ENCODE assay signal across 14 cellular contexts in genomic region chr1:156524481-156524869, GRCh38. TPM values are rescaled to one million over a fixed set of nuclear protein-coding genes. Genes with fewer than 3 reads are reported as not detected.
A peak's percentile ranks its signal among the peaks of the same experiment; 100 is the strongest.
DNase-seq lines count a peak whose midpoint lies in the region; ATAC-seq lines count a peak whose summit lies in the region.
"Had no signal": no experiment of that assay in that cellular context is flagged by ENCODE, and none has a peak within 500 bp of the region (broad histone marks: within the 10 kb centered on the region; RNA-seq: fewer than 3 reads in every experiment).

No MANE protein-coding gene starts in this region.

- peak overlapping the region in 6 of 7 donors; percentile 47 to 86 (median 65) for H3K4me3 Mint-ChIP-seq in CD8-positive, alpha-beta memory T cell
- H3K4me3 Mint-ChIP-seq in immature natural killer cell, result peak overlapping the region; percentile 26 to 73 (median 64)

- H3K27me3 Mint-ChIP-seq in CD8-positive, alpha-beta memory T cell, result peaks cover 0 to 1% of the 10 kb centered on the region in 2 donors
- peaks cover 0 to 4% (median 3%) of the 10 kb centered on the region in 3 donors for H3K27me3 Mint-ChIP-seq in immature natural killer cell (ENCODE audit: low read depth in 3 of 3)

- H3K4me3 ChIP-seq in CD8-positive, alpha-beta memory T cell (ENCODE audit: low read length), result peak overlapping the region; percentile 27
- H3K4me3 ChIP-seq: esophagus squamous epithelium, lower lobe of right lung, stomach had no signal

- H3K9me3 ChIP-seq in CD8-positive, alpha-beta memory T cell (ENCODE audit: low read length), result no peaks in the 10 kb centered on the region
- H3K9me3 ChIP-seq: esophagus squamous epithelium, lower lobe of right lung, stomach had no signal

- no peaks in the 10 kb centered on the region for H3K36me3 Mint-ChIP-seq in CD8-positive, alpha-beta memory T cell
- no peaks in the 10 kb centered on the region for H3K36me3 Mint-ChIP-seq in immature natural killer cell

- no peaks in the 10 kb centered on the region for H3K36me3 ChIP-seq in CD8-positive, alpha-beta memory T cell (ENCODE audit: insufficient read depth, low read length)
- H3K36me3 ChIP-seq: esophagus squamous epithelium, lower lobe of right lung had no signal

- peaks cover 32 to 45% (median 33%) of the 10 kb centered on the region in 3 donors for H3K4me1 Mint-ChIP-seq in CD8-positive, alpha-beta memory T cell
- peaks cover 24 to 33% of the 10 kb centered on the region in 2 donors for H3K4me1 Mint-ChIP-seq in immature natural killer cell

- peak overlapping the region; percentile 32 to 93 (median 84) for H3K27ac Mint-ChIP-seq in CD8-positive, alpha-beta memory T cell
- peak overlapping the region; percentile 71 to 95 (median 88) for H3K27ac Mint-ChIP-seq in immature natural killer cell

- H3K27ac ChIP-seq in CD8-positive, alpha-beta memory T cell (ENCODE audit: low read depth, low read length), result peak overlapping the region; percentile 49
- H3K27ac ChIP-seq: lower lobe of right lung had no signal

- DNase-seq in CD8-positive, alpha-beta memory T cell, result peak in 3 of 5 donors; percentile 39 to 52 (median 44)
- DNase-seq in SIG-M5 treated with dmso at 0.1 percent for 504 hours (lab: John Stamatoyannopoulos, UW; ENCODE audit: unreplicated experiment) (peak; percentile 96), immature natural killer cell (peak; percentile 66 to 73 (median 70)), mucosa of gallbladder (ENCODE audit: low spot score) (no peak), NCI-H748 treated with DMSO at 0.1 percent for 48 hours (lab: John Stamatoyannopoulos, UW) (no peak), germinal center (ENCODE audit: low spot score) (no peak), NCI-H146 treated with DMSO at 0.1 percent for 48 hours (lab: John Stamatoyannopoulos, UW; ENCODE audit: unreplicated experiment) (no peak)
- DNase-seq: esophagus squamous epithelium, lower lobe of right lung, NCI-H1436 treated with DMSO at 0.1 percent for 48 hours, stomach had no signal

- H3K9me3 Mint-ChIP-seq in CD8-positive, alpha-beta memory T cell, result no peaks in the 10 kb centered on the region
- H3K9me3 Mint-ChIP-seq in immature natural killer cell, result no peaks in the 10 kb centered on the region

- POLR2A ChIA-PET in CD8-positive, alpha-beta memory T cell (lab: Charles Lee), result interaction anchor here (0.9 to 2.0 kb wide), 6 partner anchors 20 to 67 kb away, joined by 3 to 12 read pairs (median 4); partner anchors contain the start of gene NAXE

- ATAC-seq in HG02610 (IDR thresholded peaks at IDR 0.05; ENCODE audit: unreplicated experiment), result peak; percentile 53

- H3K4me1 ChIP-seq in CD8-positive, alpha-beta memory T cell (ENCODE audit: insufficient read depth, low read length), result peaks cover 31% of the 10 kb centered on the region

- CTCF ChIA-PET in CD8-positive, alpha-beta memory T cell (lab: Charles Lee), result interaction anchor here (0.8 to 2.8 kb wide), 10 partner anchors 7 to 139 kb away, joined by 3 to 16 read pairs (median 6); partner anchors contain the start of gene MEF2D

- H3K27me3 ChIP-seq in CD8-positive, alpha-beta memory T cell (ENCODE audit: insufficient read depth, low read length, poor library complexity, severe bottlenecking), result no peaks in the 10 kb centered on the region
- H3K27me3 ChIP-seq: esophagus squamous epithelium, stomach had no signal

RNA-seq across cellular contexts. Expression of gene MEF2D, which starts 23.9 kb away (rescaled TPM):
- 10 to 100 TPM; 32.9 to 35.4 TPM for total RNA-seq in CD8-positive, alpha-beta memory T cell
- 19.2 TPM for polyA plus RNA-seq in CD8-positive, alpha-beta memory T cell
- 10 to 100 TPM in 1 of 3 donors, 1 to 10 TPM in 2; 5.0 to 22.8 (median 6.0) TPM for polyA plus RNA-seq in immature natural killer cell
- 57.8 TPM for total RNA-seq in mucosa of gallbladder

RNA-seq across cellular contexts. Expression of gene IQGAP3, which starts 47.9 kb away (rescaled TPM):
- 1 to 10 TPM; 4.4 to 4.7 TPM for total RNA-seq in CD8-positive, alpha-beta memory T cell
- not detected for polyA plus RNA-seq in CD8-positive, alpha-beta memory T cell
- polyA plus RNA-seq in immature natural killer cell, result not detected
- 2.5 TPM for total RNA-seq in mucosa of gallbladder

RNA-seq across cellular contexts. Expression of gene TTC24, which starts 55.0 kb away (rescaled TPM):
- 1 to 10 TPM; 7.3 to 7.4 TPM for total RNA-seq in CD8-positive, alpha-beta memory T cell
- 2.3 TPM for polyA plus RNA-seq in CD8-positive, alpha-beta memory T cell
- 1 to 10 TPM in 1 of 3 donors, under 1 TPM in 2; 0.40 to 1.1 (median 0.72) TPM for polyA plus RNA-seq in immature natural killer cell
- 0.60 TPM for total RNA-seq in mucosa of gallbladder
- total RNA-seq: Daoy, esophagus squamous epithelium, lower lobe of right lung, skeletal muscle tissue had no signal
- polyA plus RNA-seq: stomach had no signal

Comparison
In these comparisons a context has a peak if more than half of its experiments do, and no peak if none do; other contexts are left out.
1. DNase-seq: peak in CD8-positive, alpha-beta memory T cell (3 of 5), SIG-M5 treated with dmso at 0.1 percent for 504 hours (single experiment) and immature natural killer cell (3 of 3); none in mucosa of gallbladder (single experiment), NCI-H748 treated with DMSO at 0.1 percent for 48 hours (single experiment), germinal center (single experiment) and NCI-H146 treated with DMSO at 0.1 percent for 48 hours (single experiment).